Comparison of ENCODE assay signal across 17 cellular contexts in the genomic region with DNA sequence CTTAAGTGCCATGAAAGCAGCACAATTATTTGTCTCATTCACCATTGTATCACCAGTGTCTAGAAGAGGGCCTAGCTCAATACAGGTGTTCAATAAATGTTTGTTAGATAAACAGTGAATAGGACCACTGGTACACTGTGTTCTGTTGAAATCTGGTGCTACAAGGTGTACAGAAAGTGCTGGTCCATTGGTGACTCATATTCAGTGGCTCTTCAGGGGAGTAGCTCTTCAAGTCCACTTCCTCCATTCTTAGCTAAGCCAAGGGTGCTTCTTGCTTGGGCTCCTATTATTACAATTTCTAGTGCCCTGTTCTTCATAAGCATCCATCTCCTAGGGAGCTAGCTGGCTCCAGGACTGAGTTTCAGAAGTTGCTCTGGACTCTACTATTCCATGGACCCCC. TPM values are rescaled to one million over a fixed set of nuclear protein-coding genes. Genes with fewer than 3 reads are reported as not detected.
DNase-seq lines count a peak whose midpoint lies in the region; ATAC-seq and TF ChIP-seq lines count a peak whose summit lies in the region.
"Had no signal": no experiment of that assay in that cellular context is flagged by ENCODE, and none has a peak within 500 bp of the region (broad histone marks: within the 10 kb centered on the region; RNA-seq: fewer than 3 reads in every experiment).

No MANE protein-coding gene starts in this region.

- DNase-seq in ELR (ENCODE audit: low read depth) (peak; percentile 21), M059J (ENCODE audit: low read depth) (peak; percentile 14), choroid plexus epithelial cell (ENCODE audit: low read depth) (peak; percentile 30), lower lobe of right lung (no peak), G401 (ENCODE audit: low spot score) (no peak)
- DNase-seq: BE2C; CD8-positive, alpha-beta memory T cell; EL; HCEC 1CT; KBM-7; NCI-H1105; NCI-H187; NCI-H510A treated with DMSO at 0.1 percent for 48 hours; Peyer's patch; SHP77 treated with DMSO at 0.1 percent for 48 hours had no signal

- H3K9me3 ChIP-seq in lower lobe of right lung = no peaks in the 10 kb centered on the region
- H3K9me3 ChIP-seq: BE2C, Peyer's patch had no signal

- TF ChIP-seq CTCF in choroid plexus epithelial cell (conservative IDR thresholded peaks at IDR 0.05; ENCODE audit: low read depth, low read length) = no peak
- no peak for TF ChIP-seq CTCF in lower lobe of right lung (IDR thresholded peaks at IDR 0.05)

- peak overlapping the region; percentile 73 for H3K27ac ChIP-seq in lower lobe of right lung
- H3K27ac ChIP-seq: Peyer's patch had no signal

- intact Hi-C loops in lower lobe of right lung (cut with DNase I) = no loop called here

- peak; percentile 84 to 90 for ATAC-seq in lower lobe of right lung
- ATAC-seq in HG02623 (IDR thresholded peaks at IDR 0.05; ENCODE audit: unreplicated experiment) = no peak
- no peak for ATAC-seq in GM21786 (IDR thresholded peaks at IDR 0.05; ENCODE audit: unreplicated experiment)

- H3K36me3 ChIP-seq in lower lobe of right lung = no peaks in the 10 kb centered on the region
- H3K36me3 ChIP-seq: BE2C, Peyer's patch had no signal

- peaks cover 65% of the 10 kb centered on the region for H3K4me1 ChIP-seq in lower lobe of right lung
- H3K4me1 ChIP-seq: BE2C had no signal

- in situ Hi-C loops in G401 (cut with HindIII; ENCODE audit: low sequenced_read_pairs) = no loop called here

- H3K4me3 ChIP-seq in choroid plexus epithelial cell (ENCODE audit: low read depth, low read length) = no peak overlapping the region
- no peak overlapping the region for H3K4me3 ChIP-seq in lower lobe of right lung
- H3K4me3 ChIP-seq: Peyer's patch had no signal

- H3K27me3 ChIP-seq in lower lobe of right lung (ENCODE audit: low read depth) = no peaks in the 10 kb centered on the region
- H3K27me3 ChIP-seq: BE2C, Peyer's patch had no signal

RNA-seq across cellular contexts. Expression of gene FCHO2, which starts 6.4 kb away (rescaled TPM):
- total RNA-seq in M059J (2014; rRNA removed; shearing (Covaris generic)) = 5.4 and 7.4 TPM in 2 replicates
- 89.9 TPM for total RNA-seq in lower lobe of right lung
- total RNA-seq in G401 (2014; rRNA removed; shearing (Covaris generic)) = 9.6 and 10.9 TPM in 2 replicates

Comparison
In these comparisons a context has a peak if more than half of its experiments do, and no peak if none do; other contexts are left out.
1. DNase-seq: peak in ELR (single experiment), M059J (single experiment) and choroid plexus epithelial cell (single experiment); none in lower lobe of right lung (single experiment) and G401 (single experiment).
2. ATAC-seq: peak in lower lobe of right lung (2 of 2); none in HG02623 (single experiment) and GM21786 (single experiment).